In the genomic region with DNA sequence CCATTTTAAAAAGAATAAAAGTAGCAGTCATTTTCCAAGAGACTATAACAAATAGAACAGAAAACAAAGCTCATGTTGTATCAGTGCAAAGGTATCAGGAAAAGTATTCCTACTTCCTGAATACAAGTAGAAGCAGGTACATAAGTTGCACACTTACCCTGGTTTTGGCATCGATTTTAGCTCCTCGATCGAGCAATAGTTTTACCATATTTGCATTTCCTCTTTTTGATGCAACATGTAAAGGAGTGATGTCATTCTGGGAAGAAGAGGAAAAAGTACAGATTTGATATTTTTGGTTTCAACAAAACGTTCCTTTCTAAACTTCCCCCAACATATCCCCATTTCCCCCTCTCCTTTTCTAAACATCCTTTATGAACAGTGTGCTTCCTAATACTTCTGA, we compare ENCODE assay signal across 14 cellular contexts.
"Had no signal": no experiment of that assay in that cellular context is flagged by ENCODE, and none has a peak within 500 bp of the region (broad histone marks: within the 10 kb centered on the region; RNA-seq: fewer than 3 reads in every experiment).

No MANE protein-coding gene starts in this region.

- H3K27me3 ChIP-seq: right atrium auricular region, tibial nerve, uterus had no signal

- DNase-seq: activated CD4-positive, alpha-beta T cell treated with anti-CD3 and anti-CD28 coated beads, Interleukin-2, amount 50 U/mL, for 1 hour; activated CD4-positive, CD25-positive, alpha-beta regulatory T cell treated with anti-CD3 and anti-CD28 coated beads, Interleukin-2, amount 50 U/mL, for 72 hours; activated CD8-positive, alpha-beta memory T cell treated with anti-CD3 and anti-CD28 coated beads, Interleukin-2, amount 50 U/mL, for 4 hours; activated effector memory CD4-positive, alpha-beta T cell treated with Interleukin-2 at 50 U/mL for 16 hours; activated naive CD4-positive, alpha-beta T cell treated with anti-CD3 and anti-CD28 coated beads, Interleukin-2, amount 10 ng/mL, durations not matched to agents 7 days and 5 days; activated naive CD8-positive, alpha-beta T cell treated with anti-CD3 and anti-CD28 coated beads, Interleukin-2, amount 50 U/mL, for 24 hours; activated T-cell treated with anti-CD3 and anti-CD28 coated beads, Interleukin-2, amount 50 U/mL, for 48 hours; aorta; effector CD8-positive, alpha-beta T cell; stimulated activated naive CD8-positive, alpha-beta T cell treated with anti-CD3 and anti-CD28 coated beads, Interleukin-15, Interleukin-2, amounts not matched to agents 100 U/mL and 50 U/mL, for 24 hours; T-helper 9 cell; uterus had no signal

- H3K4me3 ChIP-seq: right atrium auricular region, tibial nerve, uterus had no signal

- H3K9me3 ChIP-seq: right atrium auricular region, tibial nerve, uterus had no signal

- H3K36me3 ChIP-seq: right atrium auricular region, tibial nerve, uterus had no signal

- H3K4me1 ChIP-seq: uterus had no signal

- H3K27ac ChIP-seq: right atrium auricular region, uterus had no signal

- ATAC-seq: activated naive CD8-positive, alpha-beta T cell treated with anti-CD3 and anti-CD28 coated beads, Interleukin-2, amount 50 U/mL, for 24 hours; stimulated activated naive CD8-positive, alpha-beta T cell treated with anti-CD3 and anti-CD28 coated beads, Interleukin-15, Interleukin-2, amounts not matched to agents 100 U/mL and 50 U/mL, for 24 hours had no signal
